Comparison of ENCODE assay signal across 17 cellular contexts in the genomic region with DNA sequence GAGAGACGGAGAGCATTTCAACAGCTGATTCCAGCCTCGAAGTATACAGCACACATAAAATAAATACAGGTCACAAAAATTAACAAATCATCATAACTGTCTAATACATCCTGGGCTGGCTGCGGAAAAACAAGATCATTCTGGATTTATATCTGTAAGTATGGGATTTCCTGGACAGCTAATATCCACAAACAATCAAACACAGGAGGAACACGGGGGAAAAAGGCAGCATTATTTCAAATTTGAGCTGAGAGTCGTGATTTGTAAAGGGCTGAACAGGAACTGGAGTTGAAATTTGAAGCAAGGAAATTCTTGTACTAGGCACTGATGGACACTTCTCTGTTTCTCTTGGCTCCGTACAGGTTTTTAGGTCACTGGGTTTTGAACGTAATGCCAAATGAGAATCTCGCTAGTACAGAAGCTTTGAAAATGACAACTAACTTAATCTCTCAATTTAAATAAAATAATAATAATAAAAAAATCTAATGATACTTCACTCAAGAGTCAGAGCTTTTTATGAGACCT.
A peak's percentile ranks its signal among the peaks of the same experiment; 100 is the strongest.
DNase-seq lines count a peak whose midpoint lies in the region; ATAC-seq and TF ChIP-seq lines count a peak whose summit lies in the region.
"Had no signal": no experiment of that assay in that cellular context is flagged by ENCODE, and none has a peak within 500 bp of the region (broad histone marks: within the 10 kb centered on the region; RNA-seq: fewer than 3 reads in every experiment).

No MANE protein-coding gene starts in this region.

- H3K27ac ChIP-seq in epithelial cell of prostate: peak overlapping the region; percentile 72
- no peak overlapping the region for H3K27ac ChIP-seq in mesendoderm (ENCODE audit: low read depth, low read length)
- H3K27ac ChIP-seq in thoracic aorta: peak overlapping the region; percentile 35 to 52
- H3K27ac ChIP-seq: A549, PC-9 had no signal

- H4K5ac ChIP-seq in mesendoderm (ENCODE audit: low read length): no peak overlapping the region

- H3K27me3 ChIP-seq in mesendoderm (ENCODE audit: insufficient read depth, low read length, poor library complexity) (no peaks in the 10 kb centered on the region), thoracic aorta (replicated peaks; ENCODE audit: insufficient read depth) (no peaks in the 10 kb centered on the region), H7 (ENCODE audit: control insufficient read depth, insufficient read depth, low read length) (peaks cover 8% of the 10 kb centered on the region)
- H3K27me3 ChIP-seq: upper lobe of left lung had no signal

- H3K4me2 ChIP-seq in mesendoderm (ENCODE audit: low read length): no peak overlapping the region
- H3K4me2 ChIP-seq: A549, PC-9 had no signal

- no peak for TF ChIP-seq CTCF in thoracic aorta (IDR thresholded peaks at IDR 0.05)

- H3K9me3 Mint-ChIP-seq in activated T-cell treated with anti-CD3 and anti-CD28 coated beads, Interleukin-2, amount 50 U/mL, for 24 hours: no peaks in the 10 kb centered on the region
- no peaks in the 10 kb centered on the region for H3K9me3 Mint-ChIP-seq in activated T-cell treated with anti-CD3 and anti-CD28 coated beads, Interleukin-2, amount 50 U/mL, for 4 hours
- H3K9me3 Mint-ChIP-seq: effector memory CD8-positive, alpha-beta T cell; HFFc6 had no signal

- H2BK120ac ChIP-seq in mesendoderm (ENCODE audit: low read depth, low read length): no peak overlapping the region

- no peaks in the 10 kb centered on the region for H3K9me3 ChIP-seq in thoracic aorta
- H3K9me3 ChIP-seq: A549, upper lobe of left lung had no signal

- H3K4me3 ChIP-seq in mesendoderm (ENCODE audit: low read length) (no peak overlapping the region), thoracic aorta (peak overlapping the region; percentile 21), H7 (ENCODE audit: insufficient read depth, low read depth, low read length) (no peak overlapping the region)
- H3K4me3 ChIP-seq: A549, PC-9, upper lobe of left lung had no signal

- H3K9ac ChIP-seq in mesendoderm (ENCODE audit: low read length): no peak overlapping the region

- no peak overlapping the region for H3K56ac ChIP-seq in mesendoderm (ENCODE audit: low read length)

- H3K4me1 Mint-ChIP-seq in activated T-cell treated with anti-CD3 and anti-CD28 coated beads, Interleukin-2, amount 50 U/mL, for 24 hours (ENCODE audit: low read depth): peaks cover 87% of the 10 kb centered on the region
- H3K4me1 Mint-ChIP-seq in activated T-cell treated with anti-CD3 and anti-CD28 coated beads, Interleukin-2, amount 50 U/mL, for 4 hours (ENCODE audit: low read depth): peaks cover 72% of the 10 kb centered on the region

- no peak overlapping the region for H3K4ac ChIP-seq in mesendoderm (ENCODE audit: low read depth, low read length)

- H3K79me2 ChIP-seq in mesendoderm (ENCODE audit: control insufficient read depth, insufficient read depth, low read length): no peaks in the 10 kb centered on the region

- H3K23ac ChIP-seq in mesendoderm (ENCODE audit: low read length): no peak overlapping the region

- H3K18ac ChIP-seq in mesendoderm (ENCODE audit: low read length): peak overlapping the region; percentile 75

- in situ Hi-C loops in KBM-7 (cut with MboI; ENCODE audit: low pct_unique_long_range_greater_than_20kb, low sequenced_read_pairs): no loop called here

- H2AK5ac ChIP-seq in mesendoderm (ENCODE audit: low read length): no peak overlapping the region

- peak overlapping the region; percentile 71 for H3K27ac Mint-ChIP-seq in activated T-cell treated with anti-CD3 and anti-CD28 coated beads, Interleukin-2, amount 50 U/mL, for 24 hours
- H3K27ac Mint-ChIP-seq: HFFc6 had no signal

- no CpG with 5 or more reads among the region's 8 CpGs for WGBS in mesendoderm (ENCODE audit: extremely low coverage, insufficient coverage, low lambda C conversion rate)

- no peak overlapping the region for H4K8ac ChIP-seq in mesendoderm (ENCODE audit: low read depth, low read length)

- no peaks in the 10 kb centered on the region for H3K27me3 Mint-ChIP-seq in activated T-cell treated with anti-CD3 and anti-CD28 coated beads, Interleukin-2, amount 50 U/mL, for 24 hours
- H3K27me3 Mint-ChIP-seq in activated T-cell treated with anti-CD3 and anti-CD28 coated beads, Interleukin-2, amount 50 U/mL, for 4 hours (ENCODE audit: low read depth): no peaks in the 10 kb centered on the region
- H3K27me3 Mint-ChIP-seq: effector memory CD8-positive, alpha-beta T cell had no signal

- no peak overlapping the region for H2BK5ac ChIP-seq in mesendoderm (ENCODE audit: low read length)

- no peak overlapping the region for H3K4me3 Mint-ChIP-seq in activated T-cell treated with anti-CD3 and anti-CD28 coated beads, Interleukin-2, amount 50 U/mL, for 24 hours
- H3K4me3 Mint-ChIP-seq in activated T-cell treated with anti-CD3 and anti-CD28 coated beads, Interleukin-2, amount 50 U/mL, for 4 hours: no peak overlapping the region
- H3K4me3 Mint-ChIP-seq: effector memory CD8-positive, alpha-beta T cell; HFFc6 had no signal

- peaks cover 5% of the 10 kb centered on the region for H3K4me1 ChIP-seq in mesendoderm (ENCODE audit: control insufficient read depth, low read depth, low read length)
- peaks cover 54 to 93% of the 10 kb centered on the region in 2 donors for H3K4me1 ChIP-seq in thoracic aorta (ENCODE audit: control insufficient read depth in 1 of 2, low read depth in 2 of 2)

- no peak for ATAC-seq in activated T-cell treated with anti-CD3 and anti-CD28 coated beads, Interleukin-2, amount 50 U/mL, for 4 hours
- no peak for ATAC-seq in thoracic aorta (ENCODE audit: insufficient number of reproducible peaks, low FRiP score, low read depth)
- ATAC-seq: effector memory CD8-positive, alpha-beta T cell had no signal

- no peaks in the 10 kb centered on the region for H3K36me3 ChIP-seq in mesendoderm (ENCODE audit: control insufficient read depth, insufficient read depth, low read length)
- H3K36me3 ChIP-seq in thoracic aorta: no peaks in the 10 kb centered on the region
- H3K36me3 ChIP-seq in H7 (replicated peaks; ENCODE audit: control insufficient read depth, insufficient read depth, low read length): no peaks in the 10 kb centered on the region

- no peak overlapping the region for H2BK15ac ChIP-seq in mesendoderm (replicated peaks; ENCODE audit: low read depth)

- H3K36me3 Mint-ChIP-seq in activated T-cell treated with anti-CD3 and anti-CD28 coated beads, Interleukin-2, amount 50 U/mL, for 24 hours (ENCODE audit: low read depth): peaks cover 90% of the 10 kb centered on the region
- H3K36me3 Mint-ChIP-seq in activated T-cell treated with anti-CD3 and anti-CD28 coated beads, Interleukin-2, amount 50 U/mL, for 4 hours (ENCODE audit: insufficient read depth): peaks cover 33% of the 10 kb centered on the region

- no peaks in the 10 kb centered on the region for H3K79me1 ChIP-seq in mesendoderm (ENCODE audit: low read length)

- no peak for DNase-seq in activated T-cell treated with anti-CD3 and anti-CD28 coated beads, Interleukin-2, amount 50 U/mL, for 24 hours
- DNase-seq in activated T-cell treated with anti-CD3 and anti-CD28 coated beads, Interleukin-2, amount 50 U/mL, for 4 hours: no peak
- DNase-seq in epithelial cell of prostate (ENCODE audit: low read depth, low spot score): no peak
- no peak for DNase-seq in mesendoderm
- no peak for DNase-seq in thoracic aorta (ENCODE audit: low spot score)
- DNase-seq in KBM-7: no peak
- no peak for DNase-seq in 8988T
- DNase-seq in H7: no peak
- DNase-seq: activated CD4-positive, alpha-beta T cell treated with anti-CD3 and anti-CD28 coated beads, Interleukin-2, amount 50 U/mL, for 48 hours; activated naive CD4-positive, alpha-beta T cell treated with Interleukin-2 at 50 U/mL for 16 hours; effector memory CD8-positive, alpha-beta T cell; HFFc6; NCI-H1048; PC-9; T-helper 9 cell; upper lobe of left lung had no signal
